Comparison of ENCODE assay signal across 26 cellular contexts in the genomic region with DNA sequence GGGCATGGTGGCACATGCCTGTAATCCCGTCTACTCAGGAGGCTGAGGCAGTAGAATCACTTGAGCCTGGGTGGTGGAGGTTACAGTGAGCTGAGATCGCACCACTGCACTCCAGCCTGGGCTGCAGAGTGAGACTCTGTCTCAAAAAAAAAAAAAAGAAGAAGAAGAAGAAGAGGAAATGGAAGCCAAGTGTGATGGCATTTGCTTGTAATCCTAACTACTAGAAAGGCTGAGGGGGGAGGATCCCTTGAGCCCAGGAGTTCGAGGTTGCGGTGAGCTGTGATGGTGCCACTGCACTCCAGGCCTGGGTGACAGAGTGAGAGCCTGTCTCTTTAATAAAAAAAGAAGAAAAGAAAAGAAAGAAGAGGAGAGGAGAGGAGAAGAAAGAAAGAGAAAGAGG. TPM values are rescaled to one million over a fixed set of nuclear protein-coding genes. Genes with fewer than 3 reads are reported as not detected.
DNase-seq lines count a peak whose midpoint lies in the region; ATAC-seq and TF ChIP-seq lines count a peak whose summit lies in the region.
"Had no signal": no experiment of that assay in that cellular context is flagged by ENCODE, and none has a peak within 500 bp of the region (broad histone marks: within the 10 kb centered on the region; RNA-seq: fewer than 3 reads in every experiment).

No MANE protein-coding gene starts in this region.

- no peak overlapping the region for H4K8ac ChIP-seq in trophoblast cell (ENCODE audit: low read depth, low read length)

- no peaks in the 10 kb centered on the region for H3K27me3 ChIP-seq in tibial nerve
- no peaks in the 10 kb centered on the region for H3K27me3 ChIP-seq in trophoblast cell (ENCODE audit: insufficient read depth, low read length)
- H3K27me3 ChIP-seq: adrenal gland, brain microvascular endothelial cell, tibial artery had no signal

- H3K4me3 Mint-ChIP-seq in natural killer cell (peak overlapping the region; percentile 33), immature natural killer cell (no peak overlapping the region)
- no peak overlapping the region for H3K4me3 Mint-ChIP-seq in natural killer cell treated with Interleukin-12 subunit alpha and Interleukin-12 subunit beta and Interleukin-15 and Interleukin-18, amount 100 ng/mL, for 72 hours
- H3K4me3 Mint-ChIP-seq: activated CD8-positive, alpha-beta T cell treated with anti-CD3 and anti-CD28 coated beads for 36 hours; nephron progenitor cell; T-cell had no signal

- H3K79me2 ChIP-seq in trophoblast cell (ENCODE audit: control insufficient read depth, insufficient read depth, low read length, poor library complexity) = no peaks in the 10 kb centered on the region
- H3K79me2 ChIP-seq in OCI-LY7 (ENCODE audit: insufficient read depth, low read depth, low read length) = no peaks in the 10 kb centered on the region

- TF ChIP-seq EP300 in tibial nerve (IDR thresholded peaks at IDR 0.05) = no peak

- no peak overlapping the region for H3K18ac ChIP-seq in trophoblast cell (ENCODE audit: low read length)

- H3K79me1 ChIP-seq in trophoblast cell (ENCODE audit: low read length) = no peaks in the 10 kb centered on the region

- BruUV-seq in OCI-LY7 (replicated peaks; lab: Mats Ljungman, UMichigan) = no TSS peak

- H2AK5ac ChIP-seq in trophoblast cell (ENCODE audit: low read length) = no peak overlapping the region

- peak overlapping the region; percentile 7 to 34 for H3K27ac Mint-ChIP-seq in natural killer cell
- peak overlapping the region in 1 of 2 donors; percentile 45 for H3K27ac Mint-ChIP-seq in natural killer cell treated with Interleukin-12 subunit alpha and Interleukin-12 subunit beta and Interleukin-15 and Interleukin-18, amount 100 ng/mL, for 72 hours
- H3K27ac Mint-ChIP-seq in immature natural killer cell = peak overlapping the region in 4 of 6 donors; percentile 40 to 64 (median 49)
- H3K27ac Mint-ChIP-seq: activated CD8-positive, alpha-beta T cell treated with anti-CD3 and anti-CD28 coated beads for 36 hours had no signal

- no peak overlapping the region for H3K9ac ChIP-seq in trophoblast cell (ENCODE audit: low read length)

- no peak overlapping the region for H2BK12ac ChIP-seq in trophoblast cell (ENCODE audit: low read length)

- no peaks in the 10 kb centered on the region for H3K9me3 Mint-ChIP-seq in natural killer cell
- no peaks in the 10 kb centered on the region for H3K9me3 Mint-ChIP-seq in natural killer cell treated with Interleukin-12 subunit alpha and Interleukin-12 subunit beta and Interleukin-15 and Interleukin-18, amount 100 ng/mL, for 72 hours
- no peaks in the 10 kb centered on the region for H3K9me3 Mint-ChIP-seq in immature natural killer cell
- H3K9me3 Mint-ChIP-seq: activated CD8-positive, alpha-beta T cell treated with anti-CD3 and anti-CD28 coated beads for 36 hours; nephron progenitor cell; T-cell had no signal

- no peak overlapping the region for H2AFZ ChIP-seq in trophoblast cell (ENCODE audit: insufficient read depth, low read length, poor library complexity)
- H2AFZ ChIP-seq in OCI-LY7 (ENCODE audit: low read length) = no peak overlapping the region
- H2AFZ ChIP-seq: PC-9 had no signal

- H4K20me1 ChIP-seq in OCI-LY7 (ENCODE audit: insufficient read depth, low read length) = no peaks in the 10 kb centered on the region

- H2BK5ac ChIP-seq in trophoblast cell (ENCODE audit: low read depth, low read length, poor library complexity) = no peak overlapping the region

- POLR2A ChIA-PET in OCI-LY7 (lab: Charles Lee) = interaction anchor here (0.7 kb wide), 1 partner anchor 92 kb away, joined by 3 read pairs; no protein-coding TSS in a partner anchor

- H3K4ac ChIP-seq in trophoblast cell (ENCODE audit: low read depth, low read length) = no peak overlapping the region

- H3K4me1 Mint-ChIP-seq in natural killer cell (peaks cover 21 to 28% of the 10 kb centered on the region in 2 donors), immature natural killer cell (peaks cover 30 to 54% of the 10 kb centered on the region in 2 donors)
- H3K4me1 Mint-ChIP-seq in natural killer cell treated with Interleukin-12 subunit alpha and Interleukin-12 subunit beta and Interleukin-15 and Interleukin-18, amount 100 ng/mL, for 72 hours (ENCODE audit: low read depth in 2 of 2) = peaks cover 10 to 22% of the 10 kb centered on the region in 2 donors

- no peaks in the 10 kb centered on the region for H3K9me2 ChIP-seq in OCI-LY7 (ENCODE audit: insufficient read depth, low read length)

- H3K27ac ChIP-seq in tibial nerve = no peak overlapping the region
- H3K27ac ChIP-seq in trophoblast cell (ENCODE audit: low read depth, low read length) = no peak overlapping the region
- no peak overlapping the region for H3K27ac ChIP-seq in OCI-LY7 (ENCODE audit: low read depth, low read length, poor library complexity, severe bottlenecking)
- H3K27ac ChIP-seq: adrenal gland, brain microvascular endothelial cell, PC-9, skin epidermis, tibial artery had no signal

- H3K27me3 Mint-ChIP-seq in natural killer cell (ENCODE audit: low read depth in 2 of 2) = no peaks in the 10 kb centered on the region
- no peaks in the 10 kb centered on the region for H3K27me3 Mint-ChIP-seq in natural killer cell treated with Interleukin-12 subunit alpha and Interleukin-12 subunit beta and Interleukin-15 and Interleukin-18, amount 100 ng/mL, for 72 hours
- peaks cover 22 to 23% (median 22%) of the 10 kb centered on the region in 3 donors for H3K27me3 Mint-ChIP-seq in immature natural killer cell (ENCODE audit: low read depth in 3 of 3)

- WGBS in tibial nerve, 2 donors = 62 to 79% methylated on average over 4 of the region's 4 CpGs
- WGBS in trophoblast cell (ENCODE audit: extremely low coverage, insufficient coverage, insufficient read length) = no CpG with 5 or more reads among the region's 4 CpGs

- no peak for DNase-seq in natural killer cell
- DNase-seq in natural killer cell treated with Interleukin-12 subunit alpha and Interleukin-12 subunit beta and Interleukin-15 and Interleukin-18, amount 100 ng/mL, for 72 hours (ENCODE audit: low spot score) = no peak
- DNase-seq in NOMO-1 treated with DMSO at 0.1 percent for 48 hours (lab: John Stamatoyannopoulos, UW; ENCODE audit: unreplicated experiment) = peak; percentile 42
- DNase-seq in immature natural killer cell = no peak
- no peak for DNase-seq in NCI-H748 treated with DMSO at 0.1 percent for 48 hours (lab: John Stamatoyannopoulos, UW)
- no peak for DNase-seq in tibial nerve (ENCODE audit: low spot score in 2 of 2)
- DNase-seq in trophoblast cell = no peak
- DNase-seq in OCI-LY7 (ENCODE audit: low spot score) = no peak
- DNase-seq: activated CD8-positive, alpha-beta T cell treated with anti-CD3 and anti-CD28 coated beads for 36 hours; adrenal gland; brain microvascular endothelial cell; DND-41; effector CD4-positive, alpha-beta T cell; H7; left ventricle myocardium superior; midbrain; NCI-H1417 treated with DMSO at 0.1 percent for 48 hours; NCI-H2081; NCI-H345; nephron progenitor cell; PC-9; SHP77 treated with DMSO at 0.1 percent for 48 hours; T-cell; tibial artery had no signal

- TF ChIP-seq CTCF in natural killer cell (IDR thresholded peaks at IDR 0.05) = no peak
- TF ChIP-seq CTCF in tibial nerve (IDR thresholded peaks at IDR 0.05) = no peak
- no peak for TF ChIP-seq CTCF in OCI-LY7 (conservative IDR thresholded peaks at IDR 0.05; ENCODE audit: low read length)

- H3K4me2 ChIP-seq in trophoblast cell (ENCODE audit: low read length) (no peak overlapping the region), OCI-LY7 (ENCODE audit: low read length) (no peak overlapping the region)
- H3K4me2 ChIP-seq: PC-9 had no signal

- H4K12ac ChIP-seq in trophoblast cell (ENCODE audit: low read depth, low read length) = no peak overlapping the region

- H3K9me3 ChIP-seq in tibial nerve (no peaks in the 10 kb centered on the region), trophoblast cell (ENCODE audit: insufficient read depth, low read depth, low read length) (peaks cover 2% of the 10 kb centered on the region), OCI-LY7 (ENCODE audit: low read length) (no peaks in the 10 kb centered on the region)
- H3K9me3 ChIP-seq: adrenal gland, tibial artery had no signal

- H3K36me3 Mint-ChIP-seq in natural killer cell = no peaks in the 10 kb centered on the region
- no peaks in the 10 kb centered on the region for H3K36me3 Mint-ChIP-seq in natural killer cell treated with Interleukin-12 subunit alpha and Interleukin-12 subunit beta and Interleukin-15 and Interleukin-18, amount 100 ng/mL, for 72 hours
- H3K36me3 Mint-ChIP-seq in immature natural killer cell = no peaks in the 10 kb centered on the region
- H3K36me3 Mint-ChIP-seq: T-cell had no signal

- intact Hi-C loops in natural killer cell (cut with micrococcal nuclease) = no loop called here
- intact Hi-C loops in OCI-LY7 (cut with micrococcal nuclease; ENCODE audit: unreplicated experiment) = no loop called here

- CTCF ChIA-PET in OCI-LY7 (lab: Charles Lee; ENCODE audit: unreplicated experiment) = no interaction called here

- H3K23ac ChIP-seq in trophoblast cell (ENCODE audit: low read length) = no peak overlapping the region

- no peak overlapping the region for H3K4me3 ChIP-seq in tibial nerve
- no peak overlapping the region for H3K4me3 ChIP-seq in trophoblast cell (ENCODE audit: low read depth, low read length)
- H3K4me3 ChIP-seq in OCI-LY7 (ENCODE audit: low read depth, low read length, poor library complexity, severe bottlenecking) = no peak overlapping the region
- H3K4me3 ChIP-seq: adrenal gland, PC-9, skin epidermis, tibial artery had no signal

- TF ChIP-seq POLR2A in tibial nerve (IDR thresholded peaks at IDR 0.05) = no peak

- H4K91ac ChIP-seq in trophoblast cell (ENCODE audit: low read depth, low read length) = no peak overlapping the region

- no peak overlapping the region for H2BK120ac ChIP-seq in trophoblast cell (ENCODE audit: insufficient read depth, low read length, poor library complexity)

- H3K4me1 ChIP-seq in tibial nerve (peaks cover 0 to 33% (median 4%) of the 10 kb centered on the region in 4 donors), trophoblast cell (ENCODE audit: control insufficient read depth in 1 of 2, insufficient read depth in 2 of 2, low read length in 2 of 2) (peaks cover 7 to 10% of the 10 kb centered on the region in 2 experiments), OCI-LY7 (ENCODE audit: insufficient read depth, low read length, poor library complexity, severe bottlenecking) (peaks cover 7% of the 10 kb centered on the region)

- no peak for ATAC-seq in natural killer cell
- ATAC-seq in natural killer cell treated with Interleukin-12 subunit alpha and Interleukin-12 subunit beta and Interleukin-15 and Interleukin-18, amount 100 ng/mL, for 72 hours = no peak
- ATAC-seq: activated CD4-positive, CD25-positive, alpha-beta regulatory T cell treated with anti-CD3 and anti-CD28 coated beads, Interleukin-2, amount 50 U/mL, for 24 hours; activated CD8-positive, alpha-beta T cell treated with anti-CD3 and anti-CD28 coated beads for 36 hours; left ventricle myocardium superior; T-cell had no signal

- H3K14ac ChIP-seq in trophoblast cell (ENCODE audit: low read length) = no peak overlapping the region

- H3K36me3 ChIP-seq in tibial nerve (no peaks in the 10 kb centered on the region), trophoblast cell (ENCODE audit: control insufficient read depth in 1 of 2, insufficient read depth in 2 of 2, low read length in 2 of 2) (no peaks in the 10 kb centered on the region), OCI-LY7 (ENCODE audit: insufficient read depth, low read length) (no peaks in the 10 kb centered on the region)
- H3K36me3 ChIP-seq: adrenal gland, brain microvascular endothelial cell, tibial artery had no signal

RNA-seq across cellular contexts. Expression of a gene that starts 52.1 kb away (rescaled TPM):
- total RNA-seq in natural killer cell (1 to 10 TPM in 2 of 3 donors, under 1 TPM in 1; 0.39 to 6.1 (median 2.5) TPM), tibial nerve (10 to 100 TPM; 61.8 to 77.3 (median 72.6) TPM), OCI-LY7 (2022) (22.1 and 26.1 TPM in 2 replicates)
- total RNA-seq in natural killer cell treated with Interleukin-12 subunit alpha and Interleukin-12 subunit beta and Interleukin-15 and Interleukin-18, amount 100 ng/mL, for 72 hours = not detected
- polyA plus RNA-seq in immature natural killer cell = 1 to 10 TPM; 1.7 to 7.4 (median 2.9) TPM
- polyA plus RNA-seq in trophoblast cell (2013) = 162 and 178 TPM in 2 replicates
- 24.8 and 27.7 TPM in 2 replicates for total RNA-seq in OCI-LY7 (2014; rRNA removed; shearing (Covaris generic))
